In the genomic region with DNA sequence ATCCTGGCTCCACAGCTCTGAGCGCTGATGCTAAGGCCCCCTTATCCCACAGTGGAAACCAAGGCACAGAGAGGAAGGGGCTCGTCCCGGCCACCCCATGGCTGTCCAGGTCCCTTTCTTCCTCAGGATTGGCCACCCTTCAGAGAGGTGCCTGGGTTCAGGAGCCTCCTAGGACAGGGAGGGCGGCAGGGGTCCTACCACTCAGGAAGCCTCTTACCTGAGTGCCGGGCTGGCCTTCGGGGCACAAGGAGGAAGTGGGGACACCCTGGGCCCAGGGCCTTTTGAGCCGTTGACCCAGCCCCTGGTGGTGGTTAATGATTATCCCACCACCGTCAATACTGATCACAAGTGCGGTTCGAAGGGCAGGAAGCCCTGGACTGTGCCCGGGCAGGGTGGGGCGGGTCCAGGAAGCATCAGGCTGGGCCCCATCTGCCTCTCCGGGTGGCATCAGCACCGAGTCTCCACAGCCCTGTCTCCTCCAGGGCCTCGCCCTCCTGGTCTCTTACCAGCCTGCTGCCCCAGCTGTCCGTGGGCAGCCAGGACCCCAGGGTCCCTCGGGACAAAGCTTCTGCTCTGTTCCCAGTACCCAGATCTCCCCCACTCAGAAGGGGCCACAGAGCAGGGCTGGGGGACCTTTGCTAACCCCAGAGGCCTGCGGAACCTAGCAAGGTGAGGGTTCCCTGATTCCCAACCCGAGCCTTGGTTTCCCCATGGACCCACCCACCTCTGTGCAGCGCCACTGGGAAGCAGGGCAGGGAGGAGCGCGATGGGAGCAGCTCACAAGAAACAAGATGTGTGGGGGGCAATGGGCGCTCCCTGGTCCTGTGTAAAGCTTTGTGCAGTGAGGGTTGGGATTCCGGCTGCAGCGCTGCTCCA, we compare ENCODE assay signal across 1 cellular context.
TF ChIP-seq lines count a peak whose summit lies in the region.

No MANE protein-coding gene starts in this region.

TF ChIP-seq in HepG2, 621 proteins besides CTCF, POLR2A, EP300 and RAD21 (continued from another document and continues in another):
- TF ChIP-seq, protein P1, sequence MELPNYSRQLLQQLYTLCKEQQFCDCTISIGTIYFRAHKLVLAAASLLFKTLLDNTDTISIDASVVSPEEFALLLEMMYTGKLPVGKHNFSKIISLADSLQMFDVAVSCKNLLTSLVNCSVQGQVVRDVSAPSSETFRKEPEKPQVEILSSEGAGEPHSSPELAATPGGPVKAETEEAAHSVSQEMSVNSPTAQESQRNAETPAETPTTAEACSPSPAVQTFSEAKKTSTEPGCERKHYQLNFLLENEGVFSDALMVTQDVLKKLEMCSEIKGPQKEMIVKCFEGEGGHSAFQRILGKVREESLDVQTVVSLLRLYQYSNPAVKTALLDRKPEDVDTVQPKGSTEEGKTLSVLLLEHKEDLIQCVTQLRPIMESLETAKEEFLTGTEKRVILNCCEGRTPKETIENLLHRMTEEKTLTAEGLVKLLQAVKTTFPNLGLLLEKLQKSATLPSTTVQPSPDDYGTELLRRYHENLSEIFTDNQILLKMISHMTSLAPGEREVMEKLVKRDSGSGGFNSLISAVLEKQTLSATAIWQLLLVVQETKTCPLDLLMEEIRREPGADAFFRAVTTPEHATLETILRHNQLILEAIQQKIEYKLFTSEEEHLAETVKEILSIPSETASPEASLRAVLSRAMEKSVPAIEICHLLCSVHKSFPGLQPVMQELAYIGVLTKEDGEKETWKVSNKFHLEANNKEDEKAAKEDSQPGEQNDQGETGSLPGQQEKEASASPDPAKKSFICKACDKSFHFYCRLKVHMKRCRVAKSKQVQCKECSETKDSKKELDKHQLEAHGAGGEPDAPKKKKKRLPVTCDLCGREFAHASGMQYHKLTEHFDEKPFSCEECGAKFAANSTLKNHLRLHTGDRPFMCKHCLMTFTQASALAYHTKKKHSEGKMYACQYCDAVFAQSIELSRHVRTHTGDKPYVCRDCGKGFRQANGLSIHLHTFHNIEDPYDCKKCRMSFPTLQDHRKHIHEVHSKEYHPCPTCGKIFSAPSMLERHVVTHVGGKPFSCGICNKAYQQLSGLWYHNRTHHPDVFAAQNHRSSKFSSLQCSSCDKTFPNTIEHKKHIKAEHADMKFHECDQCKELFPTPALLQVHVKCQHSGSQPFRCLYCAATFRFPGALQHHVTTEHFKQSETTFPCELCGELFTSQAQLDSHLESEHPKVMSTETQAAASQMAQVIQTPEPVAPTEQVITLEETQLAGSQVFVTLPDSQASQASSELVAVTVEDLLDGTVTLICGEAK (IDR thresholded peaks at IDR 0.05), result no peak
- TF ChIP-seq, protein P1 (CRISPR knock-in tag; IDR thresholded peaks at IDR 0.05), result no peak
- TF ChIP-seq TBX3 (IDR thresholded peaks at IDR 0.05; ENCODE audit: borderline replicate concordance), result no peak
- TF ChIP-seq ZNF614 (CRISPR knock-in tag; IDR thresholded peaks at IDR 0.05; ENCODE audit: borderline replicate concordance), result peak; percentile 47; the same call in 1 of the 2 replicates
- 0 out of 2 replicates have a peak, but pooled peaks have one; percentile 21 for TF ChIP-seq MYPOP (CRISPR knock-in tag; IDR thresholded peaks at IDR 0.05)
- peak; percentile 82; the same call in 1 of the 2 replicates for TF ChIP-seq ZBTB8A (CRISPR knock-in tag; IDR thresholded peaks at IDR 0.05; ENCODE audit: borderline replicate concordance, low read depth)
- TF ChIP-seq, protein P2, sequence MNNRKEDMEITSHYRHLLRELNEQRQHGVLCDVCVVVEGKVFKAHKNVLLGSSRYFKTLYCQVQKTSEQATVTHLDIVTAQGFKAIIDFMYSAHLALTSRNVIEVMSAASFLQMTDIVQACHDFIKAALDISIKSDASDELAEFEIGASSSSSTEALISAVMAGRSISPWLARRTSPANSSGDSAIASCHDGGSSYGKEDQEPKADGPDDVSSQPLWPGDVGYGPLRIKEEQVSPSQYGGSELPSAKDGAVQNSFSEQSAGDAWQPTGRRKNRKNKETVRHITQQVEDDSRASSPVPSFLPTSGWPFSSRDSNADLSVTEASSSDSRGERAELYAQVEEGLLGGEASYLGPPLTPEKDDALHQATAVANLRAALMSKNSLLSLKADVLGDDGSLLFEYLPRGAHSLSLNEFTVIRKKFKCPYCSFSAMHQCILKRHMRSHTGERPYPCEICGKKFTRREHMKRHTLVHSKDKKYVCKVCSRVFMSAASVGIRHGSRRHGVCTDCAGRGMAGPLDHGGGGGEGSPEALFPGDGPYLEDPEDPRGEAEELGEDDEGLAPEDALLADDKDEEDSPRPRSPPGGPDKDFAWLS (CRISPR knock-in tag; IDR thresholded peaks at IDR 0.05; ENCODE audit: borderline replicate concordance), result no peak
- TF ChIP-seq CBX5 (CRISPR knock-in tag; IDR thresholded peaks at IDR 0.05; ENCODE audit: borderline replicate concordance), result peak; percentile 67; the same call in 1 of the 2 replicates
- no peak for TF ChIP-seq ZFP41 (CRISPR knock-in tag; IDR thresholded peaks at IDR 0.05; ENCODE audit: borderline replicate concordance)
- no peak for TF ChIP-seq ZNF275 (CRISPR knock-in tag; IDR thresholded peaks at IDR 0.05; ENCODE audit: borderline replicate concordance)
- TF ChIP-seq ZNF556 (CRISPR knock-in tag; IDR thresholded peaks at IDR 0.05; ENCODE audit: borderline replicate concordance), result peak; percentile 78; the same call in 1 of the 2 replicates
- no peak for TF ChIP-seq CENPT (CRISPR knock-in tag; IDR thresholded peaks at IDR 0.05; ENCODE audit: low read depth)
- TF ChIP-seq, protein P3, sequence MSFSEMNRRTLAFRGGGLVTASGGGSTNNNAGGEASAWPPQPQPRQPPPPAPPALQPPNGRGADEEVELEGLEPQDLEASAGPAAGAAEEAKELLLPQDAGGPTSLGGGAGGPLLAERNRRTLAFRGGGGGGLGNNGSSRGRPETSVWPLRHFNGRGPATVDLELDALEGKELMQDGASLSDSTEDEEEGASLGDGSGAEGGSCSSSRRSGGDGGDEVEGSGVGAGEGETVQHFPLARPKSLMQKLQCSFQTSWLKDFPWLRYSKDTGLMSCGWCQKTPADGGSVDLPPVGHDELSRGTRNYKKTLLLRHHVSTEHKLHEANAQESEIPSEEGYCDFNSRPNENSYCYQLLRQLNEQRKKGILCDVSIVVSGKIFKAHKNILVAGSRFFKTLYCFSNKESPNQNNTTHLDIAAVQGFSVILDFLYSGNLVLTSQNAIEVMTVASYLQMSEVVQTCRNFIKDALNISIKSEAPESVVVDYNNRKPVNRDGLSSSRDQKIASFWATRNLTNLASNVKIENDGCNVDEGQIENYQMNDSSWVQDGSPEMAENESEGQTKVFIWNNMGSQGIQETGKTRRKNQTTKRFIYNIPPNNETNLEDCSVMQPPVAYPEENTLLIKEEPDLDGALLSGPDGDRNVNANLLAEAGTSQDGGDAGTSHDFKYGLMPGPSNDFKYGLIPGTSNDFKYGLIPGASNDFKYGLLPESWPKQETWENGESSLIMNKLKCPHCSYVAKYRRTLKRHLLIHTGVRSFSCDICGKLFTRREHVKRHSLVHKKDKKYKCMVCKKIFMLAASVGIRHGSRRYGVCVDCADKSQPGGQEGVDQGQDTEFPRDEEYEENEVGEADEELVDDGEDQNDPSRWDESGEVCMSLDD (CRISPR knock-in tag; IDR thresholded peaks at IDR 0.05; ENCODE audit: borderline replicate concordance), result no peak
- peak; percentile 39; the same call in 1 of the 2 replicates for TF ChIP-seq BCL3 (CRISPR knock-in tag; IDR thresholded peaks at IDR 0.05)
- TF ChIP-seq ZFP36L2 (CRISPR knock-in tag; IDR thresholded peaks at IDR 0.05), result no peak
- TF ChIP-seq, protein P4, sequence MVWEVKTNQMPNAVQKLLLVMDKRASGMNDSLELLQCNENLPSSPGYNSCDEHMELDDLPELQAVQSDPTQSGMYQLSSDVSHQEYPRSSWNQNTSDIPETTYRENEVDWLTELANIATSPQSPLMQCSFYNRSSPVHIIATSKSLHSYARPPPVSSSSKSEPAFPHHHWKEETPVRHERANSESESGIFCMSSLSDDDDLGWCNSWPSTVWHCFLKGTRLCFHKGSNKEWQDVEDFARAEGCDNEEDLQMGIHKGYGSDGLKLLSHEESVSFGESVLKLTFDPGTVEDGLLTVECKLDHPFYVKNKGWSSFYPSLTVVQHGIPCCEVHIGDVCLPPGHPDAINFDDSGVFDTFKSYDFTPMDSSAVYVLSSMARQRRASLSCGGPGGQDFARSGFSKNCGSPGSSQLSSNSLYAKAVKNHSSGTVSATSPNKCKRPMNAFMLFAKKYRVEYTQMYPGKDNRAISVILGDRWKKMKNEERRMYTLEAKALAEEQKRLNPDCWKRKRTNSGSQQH (CRISPR knock-in tag; IDR thresholded peaks at IDR 0.05; ENCODE audit: low read depth), result peak; percentile 44; the same call in 1 of the 2 replicates
- TF ChIP-seq PLRG1 (conservative IDR thresholded peaks at IDR 0.05), result no peak
- TF ChIP-seq RFX3 (CRISPR knock-in tag; IDR thresholded peaks at IDR 0.05), result no peak; the same call in 1 of the 2 replicates
- no peak for TF ChIP-seq SCMH1 (CRISPR knock-in tag; IDR thresholded peaks at IDR 0.05; ENCODE audit: borderline replicate concordance)
- no peak for TF ChIP-seq CHD2 (IDR thresholded peaks at IDR 0.05; ENCODE audit: low read depth, low read length)
- peak; percentile 70 for TF ChIP-seq ZNF687 (CRISPR knock-in tag; IDR thresholded peaks at IDR 0.05)
- TF ChIP-seq ZNF292 (CRISPR knock-in tag; IDR thresholded peaks at IDR 0.05; ENCODE audit: borderline replicate concordance, low read depth), result no peak
